Comparison of ENCODE assay signal across 15 cellular contexts in genomic region chr1:65509912-65510680, GRCh38.
DNase-seq lines count a peak whose midpoint lies in the region; TF ChIP-seq lines count a peak whose summit lies in the region.
"Had no signal": no experiment of that assay in that cellular context is flagged by ENCODE, and none has a peak within 500 bp of the region (broad histone marks: within the 10 kb centered on the region; RNA-seq: fewer than 3 reads in every experiment).

No MANE protein-coding gene starts in this region.

- H3K36me3 ChIP-seq in smooth muscle cell (ENCODE audit: low read depth), result no peaks in the 10 kb centered on the region
- H3K36me3 ChIP-seq: MG63 had no signal

- peak overlapping the region; percentile 50 for H3K27ac ChIP-seq in smooth muscle cell (ENCODE audit: low read depth)

- no peaks in the 10 kb centered on the region for H3K79me2 ChIP-seq in smooth muscle cell (ENCODE audit: low read depth)

- H2AFZ ChIP-seq in smooth muscle cell (ENCODE audit: low read depth), result no peak overlapping the region

- TF ChIP-seq CTCF in HFF-Myc (IDR thresholded peaks at IDR 0.05; ENCODE audit: low read depth, low read length, missing control alignments), result no peak
- TF ChIP-seq CTCF in smooth muscle cell (IDR thresholded peaks at IDR 0.05; ENCODE audit: borderline replicate concordance, insufficient read depth, poor library complexity, severe bottlenecking), result no peak

- H3K4me1 ChIP-seq in smooth muscle cell (ENCODE audit: low read depth), result no peaks in the 10 kb centered on the region

- H3K27me3 ChIP-seq in smooth muscle cell (ENCODE audit: low read depth), result no peaks in the 10 kb centered on the region
- H3K27me3 ChIP-seq: MG63 had no signal

- 45% methylated on average over 5 of the region's 5 CpGs for WGBS in smooth muscle cell (ENCODE audit: low lambda C conversion rate)

- H3F3A ChIP-seq in smooth muscle cell (ENCODE audit: low read depth), result no peaks in the 10 kb centered on the region

- no peak overlapping the region for H3K4me3 ChIP-seq in HFF-Myc (replicated peaks; ENCODE audit: low read depth, low read length)
- no peak overlapping the region for H3K4me3 ChIP-seq in smooth muscle cell
- H3K4me3 ChIP-seq: MG63 had no signal

- H3K9ac ChIP-seq in smooth muscle cell (ENCODE audit: low read depth), result no peak overlapping the region

- DNase-seq in HFF-Myc (ENCODE audit: extremely low read depth, low read depth) (peak; percentile 63), amniotic epithelial cell (ENCODE audit: low read depth) (peak; percentile 65), glomerular visceral epithelial cell (ENCODE audit: extremely low spot score) (peak; percentile 13), smooth muscle cell (lab: John Stamatoyannopoulos, UW; ENCODE audit: unreplicated experiment) (no peak), pons (ENCODE audit: low spot score) (no peak)
- DNase-seq in activated T-cell treated with anti-CD3 and anti-CD28 coated beads, Interleukin-2, amount 50 U/mL, for 1 hour, result no peak
- no peak for DNase-seq in activated naive CD4-positive, alpha-beta T cell treated with Interleukin-2 at 50 U/mL for 16 hours
- DNase-seq: activated CD8-positive, alpha-beta memory T cell treated with anti-CD3 and anti-CD28 coated beads for 24 hours; CD4-positive, alpha-beta memory T cell; glutamatergic neuron; MG63; NCI-H187 treated with DMSO at 0.1 percent for 48 hours; NCI-H510A treated with DMSO at 0.1 percent for 48 hours; posterior cingulate gyrus; stimulated activated CD4-positive, alpha-beta T cell treated with anti-CD3 and anti-CD28 coated beads, Interleukin-15, amount 100 ng/mL, for 24 hours had no signal

- no peaks in the 10 kb centered on the region for H3K9me3 ChIP-seq in smooth muscle cell (replicated peaks; ENCODE audit: low read depth)

- H3K4me2 ChIP-seq in smooth muscle cell, result peak overlapping the region; percentile 66

- no peaks in the 10 kb centered on the region for H4K20me1 ChIP-seq in smooth muscle cell (ENCODE audit: low read depth)

Comparison
In these comparisons a context has a peak if more than half of its experiments do, and no peak if none do; other contexts are left out.
1. DNase-seq: peak in HFF-Myc (single experiment), amniotic epithelial cell (single experiment) and glomerular visceral epithelial cell (single experiment); none in smooth muscle cell (single experiment), activated T-cell treated with anti-CD3 and anti-CD28 coated beads, Interleukin-2, amount 50 U/mL, for 1 hour (single experiment), activated naive CD4-positive, alpha-beta T cell treated with Interleukin-2 at 50 U/mL for 16 hours (single experiment) and pons (single experiment).